ENCODE assay signal across 10 cellular contexts in the genomic region with DNA sequence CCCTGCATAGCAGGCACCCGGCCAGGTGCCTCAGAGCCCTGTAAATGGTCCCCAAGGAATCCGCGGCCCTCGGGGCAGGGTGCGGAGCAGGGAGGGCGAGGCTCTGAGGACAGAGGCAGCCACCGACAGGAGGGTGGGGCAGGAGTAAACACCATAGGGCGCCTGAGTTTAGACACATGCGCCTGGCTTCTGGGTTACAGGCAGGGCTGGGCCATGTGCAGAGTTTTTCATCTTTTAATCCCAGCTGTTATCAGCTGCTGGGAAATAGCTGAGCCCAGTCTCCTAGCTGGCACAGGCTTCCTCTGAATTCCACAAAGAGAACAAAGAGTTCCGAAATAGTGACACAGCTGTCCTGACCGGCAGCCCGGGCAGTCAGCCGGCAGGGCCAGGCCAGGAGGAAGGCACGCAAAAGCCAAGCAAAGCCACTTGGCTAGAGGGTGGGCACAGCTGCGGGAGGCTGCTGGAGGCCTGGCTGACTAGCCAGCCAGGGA.
DNase-seq lines count a peak whose midpoint lies in the region; ATAC-seq and TF ChIP-seq lines count a peak whose summit lies in the region.
"Had no signal": no experiment of that assay in that cellular context is flagged by ENCODE, and none has a peak within 500 bp of the region (broad histone marks: within the 10 kb centered on the region; RNA-seq: fewer than 3 reads in every experiment).

No MANE protein-coding gene starts in this region.

- H3K23me2 ChIP-seq in H9 (ENCODE audit: insufficient read length, low read depth, low read length, poor library complexity, severe bottlenecking): no peaks in the 10 kb centered on the region

- peak overlapping the region; percentile 27 to 69 (median 58) for H3K27ac ChIP-seq in esophagus muscularis mucosa (replicated peaks in 1 of 4)
- H3K27ac ChIP-seq in vagina: peak overlapping the region; percentile 34
- H3K27ac ChIP-seq in H9 (ENCODE audit: insufficient read length, low read depth, low read length): no peak overlapping the region
- no peak overlapping the region for H3K27ac ChIP-seq in mesenchymal stem cell (ENCODE audit: low read length, poor library complexity, severe bottlenecking)

- H2AK5ac ChIP-seq in H9 (ENCODE audit: insufficient read length, low read length) (no peak overlapping the region), mesenchymal stem cell (ENCODE audit: low read length, severe bottlenecking) (no peak overlapping the region)

- TF ChIP-seq POLR2A in esophagus muscularis mucosa (IDR thresholded peaks at IDR 0.05; ENCODE audit: low read depth) (no peak), vagina (IDR thresholded peaks at IDR 0.05) (no peak)

- no peak overlapping the region for H4K91ac ChIP-seq in H9 (ENCODE audit: insufficient read length, low read depth, low read length)
- no peak overlapping the region for H4K91ac ChIP-seq in mesenchymal stem cell (ENCODE audit: low read length)

- H3K27me3 Mint-ChIP-seq in activated naive CD8-positive, alpha-beta T cell treated with anti-CD3 and anti-CD28 coated beads, Interleukin-2, amount 10 ng/mL, durations not matched to agents 7 days and 5 days: peaks cover 2% of the 10 kb centered on the region
- no peaks in the 10 kb centered on the region for H3K27me3 Mint-ChIP-seq in activated naive CD8-positive, alpha-beta T cell treated with anti-CD3 and anti-CD28 coated beads, Interleukin-2, amount 50 U/mL, for 24 hours
- no peaks in the 10 kb centered on the region; the same call in 1 of the 2 replicates for H3K27me3 Mint-ChIP-seq in H9 (ENCODE audit: low read depth)

- H3K4me1 ChIP-seq in esophagus muscularis mucosa (peaks cover 22 to 48% (median 33%) of the 10 kb centered on the region in 4 donors), vagina (peaks cover 29% of the 10 kb centered on the region), H9 (ENCODE audit: insufficient read depth, low read length) (peaks cover 2% of the 10 kb centered on the region; the same call in 1 of the 2 replicates), mesenchymal stem cell (ENCODE audit: control insufficient read depth, insufficient read depth, low read depth, low read length) (no peaks in the 10 kb centered on the region)

- H3K14ac ChIP-seq in H9 (ENCODE audit: insufficient read depth, low read length) (no peak overlapping the region; the same call in 1 of the 2 replicates), mesenchymal stem cell (ENCODE audit: low read length in 2 of 2) (no peak overlapping the region)

- no peak overlapping the region for H2BK20ac ChIP-seq in H9 (ENCODE audit: low read depth, low read length, poor library complexity, severe bottlenecking)

- DNase-seq in activated naive CD8-positive, alpha-beta T cell treated with anti-CD3 and anti-CD28 coated beads, Interleukin-2, amount 10 ng/mL, durations not matched to agents 7 days and 5 days: no peak
- no peak for DNase-seq in activated naive CD8-positive, alpha-beta T cell treated with anti-CD3 and anti-CD28 coated beads, Interleukin-2, amount 50 U/mL, for 24 hours
- no peak for DNase-seq in esophagus muscularis mucosa (ENCODE audit: extremely low spot score)
- peak; percentile 39 for DNase-seq in mucosa of gallbladder (ENCODE audit: low spot score)
- DNase-seq in vagina (ENCODE audit: extremely low spot score in 2 of 2): no peak
- DNase-seq in H9: no peak
- DNase-seq in mesenchymal stem cell: no peak
- DNase-seq: NCI-H1930; stimulated activated CD4-positive, alpha-beta T cell treated with anti-CD3 and anti-CD28 coated beads, Interleukin-4, amount 100 ng/mL, for 1 hour had no signal

- peak overlapping the region; percentile 98 for H3K27ac Mint-ChIP-seq in activated naive CD8-positive, alpha-beta T cell treated with anti-CD3 and anti-CD28 coated beads, Interleukin-2, amount 10 ng/mL, durations not matched to agents 7 days and 5 days
- no peak overlapping the region for H3K27ac Mint-ChIP-seq in activated naive CD8-positive, alpha-beta T cell treated with anti-CD3 and anti-CD28 coated beads, Interleukin-2, amount 50 U/mL, for 24 hours
- H3K27ac Mint-ChIP-seq in H9: no peak overlapping the region; a peak in 1 of 7 replicates

- H2AFZ ChIP-seq in H9 (ENCODE audit: low read length): no peak overlapping the region
- no peak overlapping the region for H2AFZ ChIP-seq in mesenchymal stem cell (ENCODE audit: low read depth, low read length)

- no peaks in the 10 kb centered on the region for H4K20me1 ChIP-seq in H9 (ENCODE audit: control insufficient read depth, insufficient read depth, insufficient read length)

- no peak overlapping the region for H2BK5ac ChIP-seq in H9 (ENCODE audit: insufficient read length, low read length)
- H2BK5ac ChIP-seq in mesenchymal stem cell (ENCODE audit: low read depth, low read length, poor library complexity, severe bottlenecking): no peak overlapping the region

- H2BK12ac ChIP-seq in H9 (ENCODE audit: insufficient read length, low read depth, low read length) (no peak overlapping the region), mesenchymal stem cell (ENCODE audit: low read length in 2 of 2) (no peak overlapping the region)

- TF ChIP-seq EP300 in esophagus muscularis mucosa (IDR thresholded peaks at IDR 0.05): peak; percentile 64

- H3K4me3 ChIP-seq in esophagus muscularis mucosa: no peak overlapping the region
- no peak overlapping the region for H3K4me3 ChIP-seq in vagina
- no peak overlapping the region for H3K4me3 ChIP-seq in mesenchymal stem cell (ENCODE audit: insufficient read depth in 1 of 2, low read depth in 1 of 2, low read length in 2 of 2)

- POLR2A ChIA-PET in activated naive CD8-positive, alpha-beta T cell treated with anti-CD3 and anti-CD28 coated beads, Interleukin-2, amount 10 ng/mL, durations not matched to agents 7 days and 5 days (lab: Charles Lee): no interaction called here

- H3K9ac ChIP-seq in H9 (ENCODE audit: extremely low read depth, insufficient read length, low read length): no peak overlapping the region
- H3K9ac ChIP-seq in mesenchymal stem cell (ENCODE audit: low read length): no peak overlapping the region

- H3K36me3 Mint-ChIP-seq in activated naive CD8-positive, alpha-beta T cell treated with anti-CD3 and anti-CD28 coated beads, Interleukin-2, amount 10 ng/mL, durations not matched to agents 7 days and 5 days: no peaks in the 10 kb centered on the region
- no peaks in the 10 kb centered on the region for H3K36me3 Mint-ChIP-seq in activated naive CD8-positive, alpha-beta T cell treated with anti-CD3 and anti-CD28 coated beads, Interleukin-2, amount 50 U/mL, for 24 hours (ENCODE audit: low read depth)
- H3K36me3 Mint-ChIP-seq in H9 (ENCODE audit: insufficient read depth in 1 of 3, low read depth in 3 of 3): no peaks in the 10 kb centered on the region

- H4K5ac ChIP-seq in H9 (ENCODE audit: insufficient read length, low read depth, low read length): no peak overlapping the region

- H3K36me3 ChIP-seq in esophagus muscularis mucosa (no peaks in the 10 kb centered on the region), vagina (no peaks in the 10 kb centered on the region), mesenchymal stem cell (ENCODE audit: control insufficient read depth in 1 of 2, insufficient read depth in 2 of 2, low read depth in 1 of 2, low read length in 2 of 2) (no peaks in the 10 kb centered on the region)

- H3K23ac ChIP-seq in H9 (ENCODE audit: insufficient read length, low read depth, low read length) (no peak overlapping the region), mesenchymal stem cell (ENCODE audit: low read length in 2 of 2) (no peak overlapping the region)

- no peak overlapping the region for H3K56ac ChIP-seq in H9 (ENCODE audit: insufficient read length, low read depth, low read length)

- H3K9me3 ChIP-seq in esophagus muscularis mucosa (no peaks in the 10 kb centered on the region), vagina (no peaks in the 10 kb centered on the region), H9 (ENCODE audit: control insufficient read depth, low read depth, low read length) (no peaks in the 10 kb centered on the region), mesenchymal stem cell (ENCODE audit: control insufficient read depth, low read length) (no peaks in the 10 kb centered on the region)

- no peak overlapping the region for H3K4ac ChIP-seq in H9 (ENCODE audit: low read depth, low read length)
- H3K4ac ChIP-seq in mesenchymal stem cell (ENCODE audit: low read depth in 1 of 2, low read length in 2 of 2): no peak overlapping the region

- H2BK15ac ChIP-seq in H9 (ENCODE audit: low read depth, low read length): no peak overlapping the region
- no peak overlapping the region for H2BK15ac ChIP-seq in mesenchymal stem cell (ENCODE audit: low read depth, poor library complexity, severe bottlenecking)

- H3K4me1 Mint-ChIP-seq in activated naive CD8-positive, alpha-beta T cell treated with anti-CD3 and anti-CD28 coated beads, Interleukin-2, amount 10 ng/mL, durations not matched to agents 7 days and 5 days: peaks cover 6% of the 10 kb centered on the region
- peaks cover 4% of the 10 kb centered on the region for H3K4me1 Mint-ChIP-seq in activated naive CD8-positive, alpha-beta T cell treated with anti-CD3 and anti-CD28 coated beads, Interleukin-2, amount 50 U/mL, for 24 hours
- H3K4me1 Mint-ChIP-seq in H9: peaks cover 14 to 24% of the 10 kb centered on the region in 2 experiments

- H3K79me1 ChIP-seq in H9 (ENCODE audit: insufficient read depth, low read depth, low read length, poor library complexity, severe bottlenecking) (no peaks in the 10 kb centered on the region), mesenchymal stem cell (replicated peaks; ENCODE audit: low read length, poor library complexity, severe bottlenecking) (no peaks in the 10 kb centered on the region)

- H3K4me3 Mint-ChIP-seq in activated naive CD8-positive, alpha-beta T cell treated with anti-CD3 and anti-CD28 coated beads, Interleukin-2, amount 10 ng/mL, durations not matched to agents 7 days and 5 days: no peak overlapping the region
- no peak overlapping the region for H3K4me3 Mint-ChIP-seq in activated naive CD8-positive, alpha-beta T cell treated with anti-CD3 and anti-CD28 coated beads, Interleukin-2, amount 50 U/mL, for 24 hours
- no peak overlapping the region for H3K4me3 Mint-ChIP-seq in H9

- H3K18ac ChIP-seq in H9 (ENCODE audit: insufficient read length, low read depth, low read length) (no peak overlapping the region), mesenchymal stem cell (ENCODE audit: low read depth in 1 of 2, low read length in 2 of 2) (no peak overlapping the region)

- no peak overlapping the region for H3T11ph ChIP-seq in H9 (ENCODE audit: low read length)

- WGBS in esophagus muscularis mucosa: 20% methylated on average over 1 of the region's 15 CpGs
- WGBS in H9 (ENCODE audit: extremely low coverage, insufficient read length, low lambda C conversion rate): no CpG with 5 or more reads among the region's 15 CpGs
- WGBS in mesenchymal stem cell: 86% methylated on average over 15 of the region's 15 CpGs

- no peak overlapping the region for H3K4me2 ChIP-seq in H9 (ENCODE audit: insufficient read depth, insufficient read length, low read length)
- H3K4me2 ChIP-seq in mesenchymal stem cell (ENCODE audit: low read length, poor library complexity, severe bottlenecking): no peak overlapping the region

- no peaks in the 10 kb centered on the region for H3K79me2 ChIP-seq in H9 (ENCODE audit: insufficient read depth, low read length)

- intact Hi-C loops in esophagus muscularis mucosa (cut with DNase I): no loop called here
- intact Hi-C loops in vagina (cut with DNase I): no loop called here

- H4K8ac ChIP-seq in H9 (replicated peaks; ENCODE audit: insufficient read length, low read depth, low read length): no peak overlapping the region
- H4K8ac ChIP-seq in mesenchymal stem cell (ENCODE audit: low read length): no peak overlapping the region

- TF ChIP-seq CTCF in esophagus muscularis mucosa (IDR thresholded peaks at IDR 0.05) (no peak), vagina (IDR thresholded peaks at IDR 0.05) (no peak), H9 (conservative IDR thresholded peaks at IDR 0.05) (no peak)

- H2BK120ac ChIP-seq in H9 (ENCODE audit: low read depth, low read length, poor library complexity, severe bottlenecking): no peak overlapping the region
- no peak overlapping the region for H2BK120ac ChIP-seq in mesenchymal stem cell (ENCODE audit: low read depth, low read length)

- H3K27me3 ChIP-seq in esophagus muscularis mucosa: peaks cover 0 to 8% (median 0%) of the 10 kb centered on the region in 4 donors
- no peaks in the 10 kb centered on the region for H3K27me3 ChIP-seq in vagina
- no peaks in the 10 kb centered on the region for H3K27me3 ChIP-seq in H9 (ENCODE audit: insufficient read depth, low read length)
- H3K27me3 ChIP-seq in mesenchymal stem cell (ENCODE audit: control insufficient read depth in 1 of 2, insufficient read depth in 1 of 2, low read length in 2 of 2): peaks cover 0 to 73% of the 10 kb centered on the region in 2 experiments

- no peak for ATAC-seq in activated naive CD8-positive, alpha-beta T cell treated with anti-CD3 and anti-CD28 coated beads, Interleukin-2, amount 10 ng/mL, durations not matched to agents 7 days and 5 days (ENCODE audit: low read depth)
- no peak for ATAC-seq in activated naive CD8-positive, alpha-beta T cell treated with anti-CD3 and anti-CD28 coated beads, Interleukin-2, amount 50 U/mL, for 24 hours
- ATAC-seq in HG03139 (IDR thresholded peaks at IDR 0.05; ENCODE audit: unreplicated experiment): no peak

- no peaks in the 10 kb centered on the region for H3K9me3 Mint-ChIP-seq in activated naive CD8-positive, alpha-beta T cell treated with anti-CD3 and anti-CD28 coated beads, Interleukin-2, amount 10 ng/mL, durations not matched to agents 7 days and 5 days
- H3K9me3 Mint-ChIP-seq in activated naive CD8-positive, alpha-beta T cell treated with anti-CD3 and anti-CD28 coated beads, Interleukin-2, amount 50 U/mL, for 24 hours: no peaks in the 10 kb centered on the region
- H3K9me3 Mint-ChIP-seq in H9: no peaks in the 10 kb centered on the region

Comparison
In these comparisons a context has a peak if more than half of its experiments do, and no peak if none do; other contexts are left out.
1. H3K27ac ChIP-seq: peak in esophagus muscularis mucosa (4 of 4) and vagina (single experiment); none in H9 (single experiment) and mesenchymal stem cell (single experiment).